8 cellular contexts compared by ENCODE assay signal in genomic region chr2:176473177-176473576, GRCh38.
DNase-seq lines count a peak whose midpoint lies in the region; ATAC-seq, FAIRE-seq and TF ChIP-seq lines count a peak whose summit lies in the region.

No MANE protein-coding gene starts in this region.

- no peaks in the 10 kb centered on the region for H3K9me3 Mint-ChIP-seq in activated CD4-positive, alpha-beta memory T cell treated with anti-CD3 and anti-CD28 coated beads for 36 hours

- peak; percentile 63 for ATAC-seq in HG03565 (IDR thresholded peaks at IDR 0.05; ENCODE audit: unreplicated experiment)

- no peak overlapping the region for H3K4me3 Mint-ChIP-seq in activated CD4-positive, alpha-beta memory T cell treated with anti-CD3 and anti-CD28 coated beads for 36 hours

- DNase-seq in NCI-H748 (lab: John Stamatoyannopoulos, UW; ENCODE audit: unreplicated experiment) (peak; percentile 17), NCI-H748 treated with DMSO at 0.1 percent for 48 hours (lab: John Stamatoyannopoulos, UW) (no peak), kidney tubule cell (ENCODE audit: low spot score) (peak; percentile 55), NOMO-1 treated with dmso at 0.1 percent for 144 hours (lab: John Stamatoyannopoulos, UW; ENCODE audit: unreplicated experiment) (no peak), amniotic stem cell (lab: John Stamatoyannopoulos, UW) (no peak), GM12891 (ENCODE audit: insufficient read length, low spot score) (no peak)
- DNase-seq in activated CD4-positive, alpha-beta memory T cell treated with anti-CD3 and anti-CD28 coated beads for 36 hours = peak; percentile 12

- no peaks in the 10 kb centered on the region for H3K36me3 Mint-ChIP-seq in activated CD4-positive, alpha-beta memory T cell treated with anti-CD3 and anti-CD28 coated beads for 36 hours

- CTCF ChIA-PET in activated CD4-positive, alpha-beta memory T cell treated with anti-CD3 and anti-CD28 coated beads for 36 hours (lab: Charles Lee) = interaction anchor here (0.6 to 2.4 kb wide), 4 partner anchors 18 to 675 kb away, joined by 4 to 9 read pairs (median 6); no protein-coding TSS in a partner anchor

- POLR2A ChIA-PET in activated CD4-positive, alpha-beta memory T cell treated with anti-CD3 and anti-CD28 coated beads for 36 hours (lab: Charles Lee) = no interaction called here

- H3K4me1 Mint-ChIP-seq in activated CD4-positive, alpha-beta memory T cell treated with anti-CD3 and anti-CD28 coated beads for 36 hours (ENCODE audit: low read depth) = peaks cover 14% of the 10 kb centered on the region

- TF ChIP-seq POLR2A in GM12891 (IDR thresholded peaks at IDR 0.05; ENCODE audit: low read depth, low read length) = no peak

- H3K27me3 Mint-ChIP-seq in activated CD4-positive, alpha-beta memory T cell treated with anti-CD3 and anti-CD28 coated beads for 36 hours = peaks cover 10% of the 10 kb centered on the region

- no peak for FAIRE-seq in GM12891 (lab: Jason Lieb, UNC)

- H3K27ac Mint-ChIP-seq in activated CD4-positive, alpha-beta memory T cell treated with anti-CD3 and anti-CD28 coated beads for 36 hours = no peak overlapping the region

- intact Hi-C loops in activated CD4-positive, alpha-beta memory T cell treated with anti-CD3 and anti-CD28 coated beads for 36 hours (cut with micrococcal nuclease) = no loop called here

TF ChIP-seq in GM12891, 5 proteins besides CTCF, POLR2A, EP300 and RAD21:
- TF ChIP-seq PAX5 (IDR thresholded peaks at IDR 0.05; ENCODE audit: insufficient read depth, low read length, severe bottlenecking) = no peak
- no peak for TF ChIP-seq TAF1 (IDR thresholded peaks at IDR 0.05; ENCODE audit: low read depth, low read length)
- TF ChIP-seq SPI1 (IDR thresholded peaks at IDR 0.05; ENCODE audit: low read depth, low read length) = no peak
- no peak for TF ChIP-seq POLR2AphosphoS5 (IDR thresholded peaks at IDR 0.05; ENCODE audit: low read depth, low read length)
- TF ChIP-seq POU2F2 (IDR thresholded peaks at IDR 0.05; ENCODE audit: low read depth, low read length) = no peak

Comparison
In these comparisons a context has a peak if more than half of its experiments do, and no peak if none do; other contexts are left out.
1. DNase-seq: peak in NCI-H748 (single experiment), activated CD4-positive, alpha-beta memory T cell treated with anti-CD3 and anti-CD28 coated beads for 36 hours (single experiment) and kidney tubule cell (single experiment); none in NCI-H748 treated with DMSO at 0.1 percent for 48 hours (single experiment), NOMO-1 treated with dmso at 0.1 percent for 144 hours (single experiment), amniotic stem cell (single experiment) and GM12891 (single experiment).